9 cellular contexts compared by ENCODE assay signal in the genomic region with DNA sequence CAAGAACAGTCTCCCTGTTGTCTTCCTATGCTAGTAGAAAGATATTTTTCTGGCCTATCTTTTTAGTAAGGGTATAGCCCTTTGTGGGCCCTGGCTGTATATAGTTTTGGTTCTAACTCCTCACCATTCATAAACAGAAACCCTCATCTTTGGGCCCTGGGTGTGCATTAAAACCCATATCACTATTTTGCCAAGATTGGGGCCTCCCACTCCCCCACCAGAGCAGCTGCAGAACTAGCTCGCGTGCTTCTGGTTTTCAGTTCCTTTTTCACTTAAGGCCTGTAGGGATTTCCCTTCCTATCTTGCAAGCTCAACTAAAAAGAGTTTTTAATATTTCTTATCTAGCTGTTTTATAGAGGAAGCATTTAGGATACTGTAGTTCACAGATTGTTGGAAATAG.
DNase-seq lines count a peak whose midpoint lies in the region; ATAC-seq and TF ChIP-seq lines count a peak whose summit lies in the region.
"Had no signal": no experiment of that assay in that cellular context is flagged by ENCODE, and none has a peak within 500 bp of the region (broad histone marks: within the 10 kb centered on the region; RNA-seq: fewer than 3 reads in every experiment).

No MANE protein-coding gene starts in this region.

- no peak overlapping the region for H3K27ac Mint-ChIP-seq in effector memory CD8-positive, alpha-beta T cell

- H3K27me3 ChIP-seq in A673 (replicated peaks; ENCODE audit: insufficient read depth, low read depth, low read length, poor library complexity) (no peaks in the 10 kb centered on the region), SU-DHL-6 (ENCODE audit: low read length) (no peaks in the 10 kb centered on the region), vagina (no peaks in the 10 kb centered on the region)
- H3K27me3 ChIP-seq: cardiac muscle cell had no signal

- no peaks in the 10 kb centered on the region for H3K9me2 ChIP-seq in SU-DHL-6 (replicated peaks; ENCODE audit: insufficient read depth, low read length)

- H3K36me3 Mint-ChIP-seq in effector memory CD8-positive, alpha-beta T cell (ENCODE audit: insufficient read depth) = peaks cover 3% of the 10 kb centered on the region

- no TSS peak for BruUV-seq in A673 (replicated peaks; lab: Mats Ljungman, UMichigan)

- no peaks in the 10 kb centered on the region for H3K27me3 Mint-ChIP-seq in effector memory CD8-positive, alpha-beta T cell

- H3K4me1 ChIP-seq in A673 (ENCODE audit: insufficient read depth, low read length, poor library complexity, severe bottlenecking) (peaks cover 42% of the 10 kb centered on the region), vagina (peaks cover 11% of the 10 kb centered on the region)

- no peaks in the 10 kb centered on the region for H3K9me3 ChIP-seq in A673 (ENCODE audit: low read depth, low read length, poor library complexity, severe bottlenecking)
- H3K9me3 ChIP-seq in SU-DHL-6 (ENCODE audit: insufficient read depth, low read length) = no peaks in the 10 kb centered on the region
- H3K9me3 ChIP-seq in vagina = no peaks in the 10 kb centered on the region

- no peak for TF ChIP-seq POLR2A in vagina (IDR thresholded peaks at IDR 0.05)

- H3K9ac ChIP-seq in SU-DHL-6 (ENCODE audit: low read length) = no peak overlapping the region

- no peaks in the 10 kb centered on the region for H3F3A ChIP-seq in SU-DHL-6 (ENCODE audit: insufficient read depth)

- H3K27ac ChIP-seq in A673 (ENCODE audit: low read depth, low read length, poor library complexity, severe bottlenecking) (peak overlapping the region; percentile 45), SU-DHL-6 (ENCODE audit: low read depth, low read length) (no peak overlapping the region), vagina (no peak overlapping the region)
- H3K27ac ChIP-seq: cardiac muscle cell had no signal

- DNase-seq in A673 (ENCODE audit: low spot score) = no peak
- DNase-seq in effector memory CD8-positive, alpha-beta T cell = no peak
- no peak for DNase-seq in activated effector memory CD4-positive, alpha-beta T cell treated with Interleukin-2 at 50 U/mL for 16 hours
- DNase-seq in vagina (ENCODE audit: extremely low spot score in 2 of 2) = no peak
- no peak for DNase-seq in NCI-H1694 (lab: John Stamatoyannopoulos, UW)

- H3K9me3 Mint-ChIP-seq in effector memory CD8-positive, alpha-beta T cell = no peaks in the 10 kb centered on the region

- H3K4me3 ChIP-seq in A673 (ENCODE audit: low read depth, low read length, poor library complexity, severe bottlenecking) = no peak overlapping the region
- H3K4me3 ChIP-seq in SU-DHL-6 (ENCODE audit: insufficient read depth, low read length, poor library complexity, severe bottlenecking) = no peak overlapping the region
- H3K4me3 ChIP-seq in vagina = no peak overlapping the region
- H3K4me3 ChIP-seq: cardiac muscle cell had no signal

- no peak overlapping the region for H2AFZ ChIP-seq in SU-DHL-6 (ENCODE audit: low read depth, low read length, severe bottlenecking)

- no peak overlapping the region for H3K4me3 Mint-ChIP-seq in effector memory CD8-positive, alpha-beta T cell

- TF ChIP-seq CTCF in A673 (conservative IDR thresholded peaks at IDR 0.05; ENCODE audit: low read depth, low read length) = no peak
- TF ChIP-seq CTCF in SU-DHL-6 (IDR thresholded peaks at IDR 0.05; ENCODE audit: insufficient read depth, low read length, poor library complexity, severe bottlenecking) = no peak
- no peak for TF ChIP-seq CTCF in vagina (IDR thresholded peaks at IDR 0.05)

- H4K20me1 ChIP-seq in SU-DHL-6 (ENCODE audit: low read depth, low read length) = no peaks in the 10 kb centered on the region

- H3K4me2 ChIP-seq in SU-DHL-6 (ENCODE audit: low read depth, low read length, poor library complexity, severe bottlenecking) = peak overlapping the region; percentile 37

- ATAC-seq in GM19043 (IDR thresholded peaks at IDR 0.05; ENCODE audit: low read depth, unreplicated experiment) (peak; percentile 71), HG03064 (IDR thresholded peaks at IDR 0.05; ENCODE audit: low read depth, unreplicated experiment) (peak; percentile 65)
- ATAC-seq in effector memory CD8-positive, alpha-beta T cell (replicated peaks) = no peak

- peaks cover 85% of the 10 kb centered on the region for H3K36me3 ChIP-seq in A673 (ENCODE audit: insufficient read depth, low read length, poor library complexity, severe bottlenecking)
- no peaks in the 10 kb centered on the region for H3K36me3 ChIP-seq in SU-DHL-6 (ENCODE audit: low read length)
- H3K36me3 ChIP-seq in vagina = peaks cover 0 to 33% of the 10 kb centered on the region in 2 donors

- POLR2A ChIA-PET in A673 (lab: Charles Lee; ENCODE audit: low non-redundant PET) = no interaction called here

- intact Hi-C loops in A673 (cut with micrococcal nuclease; ENCODE audit: unreplicated experiment) (no loop called here), vagina (cut with DNase I) (no loop called here)

- CTCF ChIA-PET in A673 (lab: Charles Lee) = no interaction called here

- no peaks in the 10 kb centered on the region for H3K79me2 ChIP-seq in SU-DHL-6 (ENCODE audit: insufficient read depth, low read length)

- peaks cover 7 to 11% of the 10 kb centered on the region in 2 donors for H3K4me1 Mint-ChIP-seq in effector memory CD8-positive, alpha-beta T cell (ENCODE audit: low read depth in 2 of 2)
